9 cellular contexts compared by ENCODE assay signal in the genomic region with DNA sequence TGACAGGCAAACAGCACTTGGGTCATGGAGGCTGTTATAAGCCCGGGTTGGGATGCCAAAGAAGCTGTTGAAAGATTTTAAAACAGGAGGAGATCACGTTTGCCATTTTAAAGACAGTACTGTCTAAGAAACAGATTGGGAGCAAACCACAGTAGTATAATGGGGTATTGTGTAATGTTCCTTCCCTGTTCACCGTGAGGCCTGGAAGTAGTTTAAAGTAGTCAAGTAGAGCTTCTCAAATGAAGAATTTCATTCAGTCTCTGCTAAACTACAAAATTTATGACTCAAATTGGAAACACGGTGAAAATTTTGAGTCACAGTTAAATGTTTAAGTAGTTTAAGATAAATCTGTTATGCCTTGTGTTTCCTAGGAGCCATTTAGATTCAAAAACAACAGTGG. TPM values are rescaled to one million over a fixed set of nuclear protein-coding genes. Genes with fewer than 3 reads are reported as not detected.
DNase-seq lines count a peak whose midpoint lies in the region; ATAC-seq and TF ChIP-seq lines count a peak whose summit lies in the region.
"Had no signal": no experiment of that assay in that cellular context is flagged by ENCODE, and none has a peak within 500 bp of the region (broad histone marks: within the 10 kb centered on the region; RNA-seq: fewer than 3 reads in every experiment).

No MANE protein-coding gene starts in this region.

- no peak for TF ChIP-seq CTCF in astrocyte of the cerebellum (IDR thresholded peaks at IDR 0.05; ENCODE audit: low read depth, low read length, missing control alignments)
- TF ChIP-seq CTCF in lower lobe of right lung (IDR thresholded peaks at IDR 0.05) = no peak
- no peak for TF ChIP-seq CTCF in GM10266 (IDR thresholded peaks at IDR 0.05; ENCODE audit: control insufficient read depth, insufficient read depth, low read depth, missing control alignments)

- H3K4me3 ChIP-seq in astrocyte of the cerebellum (ENCODE audit: low read depth, low read length) (no peak overlapping the region), lower lobe of right lung (no peak overlapping the region)

- peak overlapping the region; percentile 65 for H3K27ac Mint-ChIP-seq in stimulated activated naive CD8-positive, alpha-beta T cell treated with anti-CD3 and anti-CD28 coated beads, Interleukin-15, Interleukin-2, amounts not matched to agents 100 ng/mL and 50 ng/mL, for 24 hours

- no peak overlapping the region for H3K4me3 Mint-ChIP-seq in stimulated activated naive CD8-positive, alpha-beta T cell treated with anti-CD3 and anti-CD28 coated beads, Interleukin-15, Interleukin-2, amounts not matched to agents 100 ng/mL and 50 ng/mL, for 24 hours

- in situ Hi-C loops in astrocyte of the cerebellum (cut with HindIII; ENCODE audit: low sequenced_read_pairs) = no loop called here

- DNase-seq in stimulated activated naive CD8-positive, alpha-beta T cell treated with anti-CD3 and anti-CD28 coated beads, Interleukin-15, Interleukin-2, amounts not matched to agents 100 U/mL and 50 U/mL, for 24 hours = no peak
- DNase-seq in astrocyte of the cerebellum (ENCODE audit: low read depth) = peak; percentile 36
- no peak for DNase-seq in lower lobe of right lung
- DNase-seq in mucosa of gallbladder (ENCODE audit: low spot score) = no peak
- DNase-seq in GM10266 (ENCODE audit: extremely low spot score) = no peak
- no peak for DNase-seq in stimulated activated CD4-positive, alpha-beta T cell treated with anti-CD3 and anti-CD28 coated beads, Interleukin-4, amount 100 ng/mL, for 24 hours
- DNase-seq: DMS79 treated with DMSO at 0.1 percent for 48 hours had no signal

- intact Hi-C loops in lower lobe of right lung (cut with DNase I) = no loop called here

- H3K9me3 Mint-ChIP-seq in stimulated activated naive CD8-positive, alpha-beta T cell treated with anti-CD3 and anti-CD28 coated beads, Interleukin-15, Interleukin-2, amounts not matched to agents 100 ng/mL and 50 ng/mL, for 24 hours = no peaks in the 10 kb centered on the region

- ATAC-seq in stimulated activated naive CD8-positive, alpha-beta T cell treated with anti-CD3 and anti-CD28 coated beads, Interleukin-15, Interleukin-2, amounts not matched to agents 100 U/mL and 50 U/mL, for 24 hours = no peak
- ATAC-seq in lower lobe of right lung = peak; percentile 68 to 70
- ATAC-seq in GM18907 (IDR thresholded peaks at IDR 0.05; ENCODE audit: unreplicated experiment) = no peak

- no peaks in the 10 kb centered on the region for H3K27me3 Mint-ChIP-seq in stimulated activated naive CD8-positive, alpha-beta T cell treated with anti-CD3 and anti-CD28 coated beads, Interleukin-15, Interleukin-2, amounts not matched to agents 100 ng/mL and 50 ng/mL, for 24 hours

- peaks cover 49% of the 10 kb centered on the region for H3K4me1 ChIP-seq in lower lobe of right lung

- H3K27ac ChIP-seq in lower lobe of right lung = no peak overlapping the region

- H3K27me3 ChIP-seq in lower lobe of right lung (ENCODE audit: low read depth) = no peaks in the 10 kb centered on the region

- H3K9me3 ChIP-seq in lower lobe of right lung = no peaks in the 10 kb centered on the region

- peaks cover 14% of the 10 kb centered on the region for H3K36me3 ChIP-seq in lower lobe of right lung

- H3K4me1 Mint-ChIP-seq in stimulated activated naive CD8-positive, alpha-beta T cell treated with anti-CD3 and anti-CD28 coated beads, Interleukin-15, Interleukin-2, amounts not matched to agents 100 ng/mL and 50 ng/mL, for 24 hours (ENCODE audit: low read depth) = peaks cover 61% of the 10 kb centered on the region

- H3K36me3 Mint-ChIP-seq in stimulated activated naive CD8-positive, alpha-beta T cell treated with anti-CD3 and anti-CD28 coated beads, Interleukin-15, Interleukin-2, amounts not matched to agents 100 ng/mL and 50 ng/mL, for 24 hours (ENCODE audit: low read depth) = peaks cover 48% of the 10 kb centered on the region

RNA-seq across cellular contexts. Expression of a gene that starts 35.8 kb away (rescaled TPM):
- total RNA-seq in lower lobe of right lung (156 TPM), mucosa of gallbladder (248 TPM)

Comparison
In these comparisons a context has a peak if more than half of its experiments do, and no peak if none do; other contexts are left out.
1. ATAC-seq: peak in lower lobe of right lung (2 of 2); none in stimulated activated naive CD8-positive, alpha-beta T cell treated with anti-CD3 and anti-CD28 coated beads, Interleukin-15, Interleukin-2, amounts not matched to agents 100 U/mL and 50 U/mL, for 24 hours (single experiment) and GM18907 (single experiment).